In the genomic region with DNA sequence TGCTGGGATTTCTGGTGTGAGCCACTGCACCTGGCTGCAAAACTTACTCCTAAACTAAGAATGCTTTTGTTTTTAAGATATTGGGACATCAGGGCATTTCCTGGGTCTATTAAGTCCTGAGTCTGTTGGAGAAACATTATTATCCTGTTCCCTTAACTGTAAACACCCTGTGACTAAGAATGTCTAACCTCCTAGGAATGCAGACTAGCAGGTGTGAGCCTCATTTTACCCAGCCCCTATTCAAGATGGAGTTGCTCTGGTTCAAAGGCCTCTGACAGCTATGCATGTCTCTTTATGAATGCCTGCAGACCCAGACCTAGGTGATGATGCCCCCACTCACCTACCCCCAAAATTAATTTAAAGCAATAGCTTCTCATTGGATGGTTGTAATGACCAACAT, we compare ENCODE assay signal across 1 cellular context.
A peak's percentile ranks its signal among the peaks of the same experiment; 100 is the strongest.
TF ChIP-seq lines count a peak whose summit lies in the region.

No MANE protein-coding gene starts in this region.

TF ChIP-seq in A549, 52 proteins besides CTCF, POLR2A, EP300 and RAD21 (continued from another document):
- TF ChIP-seq CEBPB (IDR thresholded peaks at IDR 0.05) (no peak), NFE2L2 (conservative IDR thresholded peaks at IDR 0.05; ENCODE audit: low read length) (no peak), JUN (IDR thresholded peaks at IDR 0.05) (no peak), EHF (CRISPR knock-in tag; IDR thresholded peaks at IDR 0.05) (peak; percentile 72; the same call in 1 of the 2 replicates), HOXB5 (CRISPR knock-in tag; IDR thresholded peaks at IDR 0.05) (no peak), PHF8 (IDR thresholded peaks at IDR 0.05; ENCODE audit: borderline replicate concordance, low read depth) (no peak), POLR2AphosphoS2 (conservative IDR thresholded peaks at IDR 0.05; ENCODE audit: low read length) (no peak), CHD2 (IDR thresholded peaks at IDR 0.05; ENCODE audit: low read length, partially characterized antibody) (no peak), ZFP36 (IDR thresholded peaks at IDR 0.05; ENCODE audit: borderline replicate concordance, partially characterized antibody) (no peak), FOXS1 (CRISPR knock-in tag; IDR thresholded peaks at IDR 0.05) (peak; percentile 54; the same call in 1 of the 2 replicates), ZNF302 (CRISPR knock-in tag; IDR thresholded peaks at IDR 0.05) (peak; percentile 86)
- TF ChIP-seq, protein P1, sequence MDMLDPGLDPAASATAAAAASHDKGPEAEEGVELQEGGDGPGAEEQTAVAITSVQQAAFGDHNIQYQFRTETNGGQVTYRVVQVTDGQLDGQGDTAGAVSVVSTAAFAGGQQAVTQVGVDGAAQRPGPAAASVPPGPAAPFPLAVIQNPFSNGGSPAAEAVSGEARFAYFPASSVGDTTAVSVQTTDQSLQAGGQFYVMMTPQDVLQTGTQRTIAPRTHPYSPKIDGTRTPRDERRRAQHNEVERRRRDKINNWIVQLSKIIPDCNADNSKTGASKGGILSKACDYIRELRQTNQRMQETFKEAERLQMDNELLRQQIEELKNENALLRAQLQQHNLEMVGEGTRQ (IDR thresholded peaks at IDR 0.05), result no peak
- TF ChIP-seq, protein P2, sequence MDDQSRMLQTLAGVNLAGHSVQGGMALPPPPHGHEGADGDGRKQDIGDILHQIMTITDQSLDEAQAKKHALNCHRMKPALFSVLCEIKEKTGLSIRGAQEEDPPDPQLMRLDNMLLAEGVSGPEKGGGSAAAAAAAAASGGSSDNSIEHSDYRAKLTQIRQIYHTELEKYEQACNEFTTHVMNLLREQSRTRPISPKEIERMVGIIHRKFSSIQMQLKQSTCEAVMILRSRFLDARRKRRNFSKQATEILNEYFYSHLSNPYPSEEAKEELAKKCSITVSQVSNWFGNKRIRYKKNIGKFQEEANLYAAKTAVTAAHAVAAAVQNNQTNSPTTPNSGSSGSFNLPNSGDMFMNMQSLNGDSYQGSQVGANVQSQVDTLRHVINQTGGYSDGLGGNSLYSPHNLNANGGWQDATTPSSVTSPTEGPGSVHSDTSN (IDR thresholded peaks at IDR 0.05), result no peak
- TF ChIP-seq, protein P3, sequence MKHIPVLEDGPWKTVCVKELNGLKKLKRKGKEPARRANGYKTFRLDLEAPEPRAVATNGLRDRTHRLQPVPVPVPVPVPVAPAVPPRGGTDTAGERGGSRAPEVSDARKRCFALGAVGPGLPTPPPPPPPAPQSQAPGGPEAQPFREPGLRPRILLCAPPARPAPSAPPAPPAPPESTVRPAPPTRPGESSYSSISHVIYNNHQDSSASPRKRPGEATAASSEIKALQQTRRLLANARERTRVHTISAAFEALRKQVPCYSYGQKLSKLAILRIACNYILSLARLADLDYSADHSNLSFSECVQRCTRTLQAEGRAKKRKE (CRISPR knock-in tag; IDR thresholded peaks at IDR 0.05; ENCODE audit: low read depth), result peak; percentile 83; the same call in 1 of the 2 replicates
- TF ChIP-seq, protein P4, sequence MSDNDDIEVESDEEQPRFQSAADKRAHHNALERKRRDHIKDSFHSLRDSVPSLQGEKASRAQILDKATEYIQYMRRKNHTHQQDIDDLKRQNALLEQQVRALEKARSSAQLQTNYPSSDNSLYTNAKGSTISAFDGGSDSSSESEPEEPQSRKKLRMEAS (IDR thresholded peaks at IDR 0.05), result no peak
- TF ChIP-seq, protein P5, sequence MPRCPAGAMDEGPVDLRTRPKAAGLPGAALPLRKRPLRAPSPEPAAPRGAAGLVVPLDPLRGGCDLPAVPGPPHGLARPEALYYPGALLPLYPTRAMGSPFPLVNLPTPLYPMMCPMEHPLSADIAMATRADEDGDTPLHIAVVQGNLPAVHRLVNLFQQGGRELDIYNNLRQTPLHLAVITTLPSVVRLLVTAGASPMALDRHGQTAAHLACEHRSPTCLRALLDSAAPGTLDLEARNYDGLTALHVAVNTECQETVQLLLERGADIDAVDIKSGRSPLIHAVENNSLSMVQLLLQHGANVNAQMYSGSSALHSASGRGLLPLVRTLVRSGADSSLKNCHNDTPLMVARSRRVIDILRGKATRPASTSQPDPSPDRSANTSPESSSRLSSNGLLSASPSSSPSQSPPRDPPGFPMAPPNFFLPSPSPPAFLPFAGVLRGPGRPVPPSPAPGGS (IDR thresholded peaks at IDR 0.05), result no peak
